ENCODE assay signal across 12 cellular contexts in genomic region chr7:77831953-77832352, GRCh38. TPM values are rescaled to one million over a fixed set of nuclear protein-coding genes. Genes with fewer than 3 reads are reported as not detected.
DNase-seq lines count a peak whose midpoint lies in the region; ATAC-seq and TF ChIP-seq lines count a peak whose summit lies in the region.
"Had no signal": no experiment of that assay in that cellular context is flagged by ENCODE, and none has a peak within 500 bp of the region (broad histone marks: within the 10 kb centered on the region; RNA-seq: fewer than 3 reads in every experiment).

No MANE protein-coding gene starts in this region.

- no peaks in the 10 kb centered on the region for H3K27me3 Mint-ChIP-seq in CD4-positive, CD25-positive, alpha-beta regulatory T cell
- H3K27me3 Mint-ChIP-seq in CD4-positive, alpha-beta memory T cell, result no peaks in the 10 kb centered on the region
- no peaks in the 10 kb centered on the region for H3K27me3 Mint-ChIP-seq in activated CD4-positive, alpha-beta memory T cell treated with anti-CD3 and anti-CD28 coated beads for 36 hours
- H3K27me3 Mint-ChIP-seq in naive B cell, result no peaks in the 10 kb centered on the region
- H3K27me3 Mint-ChIP-seq: IgD-negative memory B cell had no signal

- no peak for DNase-seq in CD4-positive, CD25-positive, alpha-beta regulatory T cell
- no peak for DNase-seq in CD4-positive, alpha-beta memory T cell
- no peak for DNase-seq in activated CD4-positive, alpha-beta memory T cell treated with anti-CD3 and anti-CD28 coated beads for 36 hours
- DNase-seq in naive B cell (no peak), RWPE1 (ENCODE audit: low spot score) (no peak), NCI-H510A (lab: John Stamatoyannopoulos, UW) (no peak), hypothalamus (lab: John Stamatoyannopoulos, UW) (no peak)
- DNase-seq: NCI-H1436 treated with DMSO at 0.1 percent for 48 hours, NCI-H2081, NCI-H524 had no signal

- no peaks in the 10 kb centered on the region for H3K9me3 ChIP-seq in CD4-positive, CD25-positive, alpha-beta regulatory T cell (ENCODE audit: control insufficient read depth in 2 of 2, low read length in 2 of 2)
- H3K9me3 ChIP-seq in CD4-positive, alpha-beta memory T cell (ENCODE audit: control insufficient read depth in 1 of 2, low read length in 2 of 2), result no peaks in the 10 kb centered on the region
- H3K9me3 ChIP-seq: SJSA1 had no signal

- H3K4me3 Mint-ChIP-seq in CD4-positive, CD25-positive, alpha-beta regulatory T cell, result peak overlapping the region; percentile 61 to 87 (median 66)
- peak overlapping the region; percentile 32 to 84 (median 71) for H3K4me3 Mint-ChIP-seq in CD4-positive, alpha-beta memory T cell
- peak overlapping the region; percentile 30 for H3K4me3 Mint-ChIP-seq in activated CD4-positive, alpha-beta memory T cell treated with anti-CD3 and anti-CD28 coated beads for 36 hours
- H3K4me3 Mint-ChIP-seq in naive B cell, result peak overlapping the region in 1 of 8 donors; percentile 1

- POLR2A ChIA-PET in CD4-positive, alpha-beta memory T cell (lab: Charles Lee; ENCODE audit: partially characterized antibody), result interaction anchor here (0.6 to 6.4 kb wide), 7 partner anchors 11 to 102 kb away, joined by 4 to 96 read pairs (median 6); partner anchors contain the start of genes PHTF2 and TMEM60
- POLR2A ChIA-PET in activated CD4-positive, alpha-beta memory T cell treated with anti-CD3 and anti-CD28 coated beads for 36 hours (lab: Charles Lee), result interaction anchor here (1.0 to 2.4 kb wide), 4 partner anchors 19 to 136 kb away, joined by 3 to 26 read pairs (median 17); partner anchors contain the start of genes PHTF2, RSBN1L and TMEM60
- POLR2A ChIA-PET in RWPE1 (lab: Yijun Ruan, JAX; ENCODE audit: low non-redundant PET), result no interaction called here

- peaks cover 32 to 76% (median 54%) of the 10 kb centered on the region in 4 donors for H3K4me1 Mint-ChIP-seq in CD4-positive, CD25-positive, alpha-beta regulatory T cell
- H3K4me1 Mint-ChIP-seq in CD4-positive, alpha-beta memory T cell, result peaks cover 49 to 78% (median 61%) of the 10 kb centered on the region in 4 donors
- H3K4me1 Mint-ChIP-seq in activated CD4-positive, alpha-beta memory T cell treated with anti-CD3 and anti-CD28 coated beads for 36 hours (ENCODE audit: low read depth), result peaks cover 60% of the 10 kb centered on the region
- H3K4me1 Mint-ChIP-seq in naive B cell, result peaks cover 42 to 79% (median 65%) of the 10 kb centered on the region in 3 donors

- no peaks in the 10 kb centered on the region for H3K36me3 ChIP-seq in CD4-positive, CD25-positive, alpha-beta regulatory T cell (ENCODE audit: control insufficient read depth, insufficient read depth, low read length)
- H3K36me3 ChIP-seq in CD4-positive, alpha-beta memory T cell (ENCODE audit: insufficient read depth, low read length), result no peaks in the 10 kb centered on the region
- H3K36me3 ChIP-seq: SJSA1 had no signal

- peaks cover 0 to under 1% (median 0%) of the 10 kb centered on the region in 7 donors for H3K9me3 Mint-ChIP-seq in CD4-positive, CD25-positive, alpha-beta regulatory T cell
- peaks cover 0 to 3% (median 0%) of the 10 kb centered on the region in 8 donors for H3K9me3 Mint-ChIP-seq in CD4-positive, alpha-beta memory T cell
- peaks cover 6% of the 10 kb centered on the region for H3K9me3 Mint-ChIP-seq in activated CD4-positive, alpha-beta memory T cell treated with anti-CD3 and anti-CD28 coated beads for 36 hours
- peaks cover 0 to 4% (median 1%) of the 10 kb centered on the region in 7 donors for H3K9me3 Mint-ChIP-seq in naive B cell
- H3K9me3 Mint-ChIP-seq: IgD-negative memory B cell had no signal

- peaks cover 8% of the 10 kb centered on the region for H3K36me3 Mint-ChIP-seq in CD4-positive, CD25-positive, alpha-beta regulatory T cell
- peaks cover 0 to 7% of the 10 kb centered on the region in 2 donors for H3K36me3 Mint-ChIP-seq in CD4-positive, alpha-beta memory T cell
- peaks cover 9% of the 10 kb centered on the region for H3K36me3 Mint-ChIP-seq in activated CD4-positive, alpha-beta memory T cell treated with anti-CD3 and anti-CD28 coated beads for 36 hours
- peaks cover 0 to under 1% of the 10 kb centered on the region in 2 donors for H3K36me3 Mint-ChIP-seq in naive B cell
- H3K36me3 Mint-ChIP-seq: IgD-negative memory B cell had no signal

- intact Hi-C loops in CD4-positive, alpha-beta memory T cell (cut with micrococcal nuclease), result no loop called here
- intact Hi-C loops in activated CD4-positive, alpha-beta memory T cell treated with anti-CD3 and anti-CD28 coated beads for 36 hours (cut with micrococcal nuclease), result loop anchor here (1.0 to 5.0 kb wide), 3 partner anchors 19 to 70 kb away; partner anchors contain the start of genes PHTF2 and TMEM60

- H3K4me3 ChIP-seq in CD4-positive, CD25-positive, alpha-beta regulatory T cell (ENCODE audit: low read depth, low read length), result peak overlapping the region; percentile 69
- peak overlapping the region in 1 of 2 donors; percentile 3 for H3K4me3 ChIP-seq in CD4-positive, alpha-beta memory T cell (ENCODE audit: low read length in 2 of 2)
- H3K4me3 ChIP-seq: SJSA1 had no signal

- H3K4me1 ChIP-seq in CD4-positive, CD25-positive, alpha-beta regulatory T cell (ENCODE audit: control insufficient read depth, insufficient read depth, low read length, poor library complexity, severe bottlenecking), result peaks cover 67% of the 10 kb centered on the region
- peaks cover 80% of the 10 kb centered on the region for H3K4me1 ChIP-seq in CD4-positive, alpha-beta memory T cell (ENCODE audit: insufficient read depth, low read length)

- H3K27ac ChIP-seq in CD4-positive, CD25-positive, alpha-beta regulatory T cell (ENCODE audit: insufficient read depth, low read length, poor library complexity, severe bottlenecking), result peak overlapping the region; percentile 45
- peak overlapping the region; percentile 25 for H3K27ac ChIP-seq in CD4-positive, alpha-beta memory T cell (ENCODE audit: low read depth, low read length)
- no peak overlapping the region for H3K27ac ChIP-seq in RWPE1
- H3K27ac ChIP-seq: SJSA1 had no signal

- CTCF ChIA-PET in CD4-positive, alpha-beta memory T cell (lab: Charles Lee; ENCODE audit: partially characterized antibody), result interaction anchor here (0.8 to 2.0 kb wide), 4 partner anchors 29 to 65 kb away, joined by 3 to 9 read pairs (median 4); partner anchors contain the start of genes PHTF2 and TMEM60
- CTCF ChIA-PET in activated CD4-positive, alpha-beta memory T cell treated with anti-CD3 and anti-CD28 coated beads for 36 hours (lab: Charles Lee), result interaction anchor here (0.6 to 2.4 kb wide), 6 partner anchors 29 to 567 kb away, joined by 3 to 12 read pairs (median 4); partner anchors contain the start of genes PHTF2 and TMEM60
- CTCF ChIA-PET in RWPE1 (lab: Yijun Ruan, JAX), result interaction anchor here (0.6 kb wide), 1 partner anchor 19 kb away, joined by 3 read pairs; no protein-coding TSS in a partner anchor

- peak overlapping the region; percentile 11 to 80 (median 36) for H3K27ac Mint-ChIP-seq in CD4-positive, CD25-positive, alpha-beta regulatory T cell
- H3K27ac Mint-ChIP-seq in CD4-positive, alpha-beta memory T cell, result peak overlapping the region; percentile 19 to 82 (median 74)
- peak overlapping the region; percentile 76 for H3K27ac Mint-ChIP-seq in activated CD4-positive, alpha-beta memory T cell treated with anti-CD3 and anti-CD28 coated beads for 36 hours
- H3K27ac Mint-ChIP-seq in naive B cell, result peak overlapping the region in 4 of 6 donors; percentile 31 to 75 (median 52)

- H3K27me3 ChIP-seq in CD4-positive, CD25-positive, alpha-beta regulatory T cell (ENCODE audit: control insufficient read depth, insufficient read depth, low read length), result no peaks in the 10 kb centered on the region
- H3K27me3 ChIP-seq in CD4-positive, alpha-beta memory T cell (ENCODE audit: insufficient read depth, low read length), result no peaks in the 10 kb centered on the region
- H3K27me3 ChIP-seq: SJSA1 had no signal

- no peak for ATAC-seq in CD4-positive, CD25-positive, alpha-beta regulatory T cell (ENCODE audit: low read depth in 2 of 2)
- no peak for ATAC-seq in naive B cell (ENCODE audit: low read depth in 2 of 2)

- TF ChIP-seq CTCF in RWPE1 (conservative IDR thresholded peaks at IDR 0.05; ENCODE audit: low read depth), result no peak

RNA-seq across cellular contexts. Expression of gene PHTF2, which starts 33.4 kb away (rescaled TPM):
- 77.9 TPM for total RNA-seq in CD4-positive, CD25-positive, alpha-beta regulatory T cell
- polyA plus RNA-seq in CD4-positive, CD25-positive, alpha-beta regulatory T cell, result 10 to 100 TPM; 25.0 to 32.3 (median 28.7) TPM
- total RNA-seq in CD4-positive, alpha-beta memory T cell, result 10 to 100 TPM; 32.8 to 34.1 TPM
- polyA plus RNA-seq in CD4-positive, alpha-beta memory T cell, result 10 to 100 TPM; 19.6 to 27.1 TPM
- total RNA-seq in activated CD4-positive, alpha-beta memory T cell treated with anti-CD3 and anti-CD28 coated beads for 36 hours, result 10 to 100 TPM; 40.8 to 41.2 TPM
- 10 to 100 TPM; 14.7 to 34.0 (median 23.8) TPM for polyA plus RNA-seq in naive B cell (ENCODE audit: low read depth in 6 of 6)

RNA-seq across cellular contexts. Expression of gene TMEM60, which starts 33.7 kb away (rescaled TPM):
- 5.2 TPM for total RNA-seq in CD4-positive, CD25-positive, alpha-beta regulatory T cell
- 10 to 100 TPM; 32.3 to 76.0 (median 55.9) TPM for polyA plus RNA-seq in CD4-positive, CD25-positive, alpha-beta regulatory T cell
- 10 to 100 TPM; 18.2 to 18.3 TPM for total RNA-seq in CD4-positive, alpha-beta memory T cell
- 10 to 100 TPM; 23.2 to 36.6 TPM for polyA plus RNA-seq in CD4-positive, alpha-beta memory T cell
- total RNA-seq in activated CD4-positive, alpha-beta memory T cell treated with anti-CD3 and anti-CD28 coated beads for 36 hours, result 10 to 100 TPM; 14.2 to 15.5 TPM
- polyA plus RNA-seq in naive B cell (ENCODE audit: low read depth in 6 of 6), result 10 to 100 TPM; 12.4 to 53.5 (median 29.6) TPM
